ENCODE assay signal across 28 cellular contexts in genomic region chr13:98896083-98896867, GRCh38.
DNase-seq lines count a peak whose midpoint lies in the region; ATAC-seq, FAIRE-seq and TF ChIP-seq lines count a peak whose summit lies in the region.
"Had no signal": no experiment of that assay in that cellular context is flagged by ENCODE, and none has a peak within 500 bp of the region (broad histone marks: within the 10 kb centered on the region; RNA-seq: fewer than 3 reads in every experiment).

No MANE protein-coding gene starts in this region.

- peaks cover 71% of the 10 kb centered on the region for H3K36me3 ChIP-seq in left ventricle myocardium inferior
- no peaks in the 10 kb centered on the region for H3K36me3 ChIP-seq in astrocyte (ENCODE audit: insufficient read depth, low read length)
- H3K36me3 ChIP-seq: MG63 had no signal

- intact Hi-C loops in left ventricle myocardium inferior (cut with micrococcal nuclease) (no loop called here), Right ventricle myocardium inferior (cut with DNase I) (no loop called here), sciatic nerve (cut with DNase I) (no loop called here)

- no peak overlapping the region for H3K4me2 ChIP-seq in astrocyte (ENCODE audit: low read length)
- H3K4me2 ChIP-seq: A549; BLaER1 treated with 17β-estradiol and CSF1 and Interleukin-3, amounts not matched to agents 10 nM and 100 nM; GM23338 had no signal

- H3K9me3 ChIP-seq in left ventricle myocardium inferior (replicated peaks) (no peaks in the 10 kb centered on the region), astrocyte (ENCODE audit: insufficient read depth, low read depth, low read length) (no peaks in the 10 kb centered on the region)
- H3K9me3 ChIP-seq: A549; BLaER1 treated with 17β-estradiol and CSF1 and Interleukin-3, amounts not matched to agents 10 nM and 100 nM; HAP-1; MG63 had no signal

- H3K4me3 ChIP-seq in left ventricle myocardium inferior (no peak overlapping the region), astrocyte (ENCODE audit: insufficient read depth, low read depth, low read length) (no peak overlapping the region)
- H3K4me3 ChIP-seq: A549; BLaER1 treated with 17β-estradiol and CSF1 and Interleukin-3, amounts not matched to agents 10 nM and 100 nM; GM12878; GM23338; HAP-1; MG63 had no signal

- ATAC-seq in Right ventricle myocardium inferior (no peak), sciatic nerve (no peak), HG03139 (IDR thresholded peaks at IDR 0.05; ENCODE audit: unreplicated experiment) (no peak)
- ATAC-seq: A549; CD8-positive, alpha-beta T cell; GM12878; GM23338 had no signal

- FAIRE-seq in astrocyte (lab: Jason Lieb, UNC): peak; percentile 17
- FAIRE-seq: A549, GM12878 had no signal

- peaks cover 29% of the 10 kb centered on the region for H3K4me1 ChIP-seq in left ventricle myocardium inferior
- no peaks in the 10 kb centered on the region for H3K4me1 ChIP-seq in astrocyte (ENCODE audit: insufficient read depth, low read length)
- H3K4me1 ChIP-seq: A549, HAP-1 had no signal

- H3K27ac ChIP-seq in left ventricle myocardium inferior (replicated peaks) (peak overlapping the region; percentile 1), astrocyte (ENCODE audit: low read depth, low read length) (no peak overlapping the region)
- H3K27ac ChIP-seq: A549; BLaER1 treated with 17β-estradiol and CSF1 and Interleukin-3, amounts not matched to agents 10 nM and 100 nM had no signal

- H2AFZ ChIP-seq in astrocyte (ENCODE audit: low read depth, low read length): no peak overlapping the region
- H2AFZ ChIP-seq: GM23338 had no signal

- H3K27me3 ChIP-seq in left ventricle myocardium inferior (ENCODE audit: low read depth) (no peaks in the 10 kb centered on the region), astrocyte (ENCODE audit: insufficient read depth, low read length) (no peaks in the 10 kb centered on the region)
- H3K27me3 ChIP-seq: BLaER1 treated with 17β-estradiol and CSF1 and Interleukin-3, amounts not matched to agents 10 nM and 100 nM; MG63 had no signal

- H3K9me3 Mint-ChIP-seq in astrocyte (ENCODE audit: unreplicated experiment): no peaks in the 10 kb centered on the region
- no peaks in the 10 kb centered on the region for H3K9me3 Mint-ChIP-seq in type B pancreatic cell
- H3K9me3 Mint-ChIP-seq: CD8-positive, alpha-beta T cell; GM23338; HFFc6 had no signal

- H3K9ac ChIP-seq in astrocyte (ENCODE audit: low read length): no peak overlapping the region
- H3K9ac ChIP-seq: BLaER1 treated with 17β-estradiol and CSF1 and Interleukin-3, amounts not matched to agents 10 nM and 100 nM had no signal

- H3K36me3 Mint-ChIP-seq in astrocyte (ENCODE audit: low read depth, unreplicated experiment) (peaks cover 23% of the 10 kb centered on the region), type B pancreatic cell (peaks cover 13% of the 10 kb centered on the region)

- H3K27ac Mint-ChIP-seq in astrocyte (ENCODE audit: unreplicated experiment) (no peak overlapping the region), type B pancreatic cell (peak overlapping the region; percentile 66)
- H3K27ac Mint-ChIP-seq: GM23338, HFFc6 had no signal

- no peaks in the 10 kb centered on the region for H3K4me1 Mint-ChIP-seq in astrocyte (ENCODE audit: low read depth, unreplicated experiment)
- H3K4me1 Mint-ChIP-seq in type B pancreatic cell (ENCODE audit: unreplicated experiment): peaks cover 11% of the 10 kb centered on the region

- H3K27me3 Mint-ChIP-seq in astrocyte (ENCODE audit: low read depth, unreplicated experiment): no peaks in the 10 kb centered on the region
- H3K27me3 Mint-ChIP-seq in type B pancreatic cell: no peaks in the 10 kb centered on the region

- H3K4me3 Mint-ChIP-seq in astrocyte (ENCODE audit: unreplicated experiment) (no peak overlapping the region), type B pancreatic cell (no peak overlapping the region)
- H3K4me3 Mint-ChIP-seq: CD8-positive, alpha-beta T cell; GM23338; HFFc6 had no signal

- H3K79me2 ChIP-seq in astrocyte (ENCODE audit: insufficient read depth, low read length): no peaks in the 10 kb centered on the region

- TF ChIP-seq CTCF in left ventricle myocardium inferior (IDR thresholded peaks at IDR 0.05; ENCODE audit: borderline replicate concordance): no peak
- no peak for TF ChIP-seq CTCF in astrocyte (IDR thresholded peaks at IDR 0.05; ENCODE audit: insufficient read depth, low read depth, low read length)
- no peak for TF ChIP-seq CTCF in type B pancreatic cell (conservative IDR thresholded peaks at IDR 0.05)

- no peaks in the 10 kb centered on the region for H4K20me1 ChIP-seq in astrocyte (ENCODE audit: insufficient read depth, low read length)
- H4K20me1 ChIP-seq: BLaER1 treated with 17β-estradiol and CSF1 and Interleukin-3, amounts not matched to agents 10 nM and 100 nM had no signal

- no peak for DNase-seq in left ventricle myocardium inferior
- DNase-seq in Right ventricle myocardium inferior (ENCODE audit: missing footprints): no peak
- no peak for DNase-seq in astrocyte (ENCODE audit: low read depth)
- peak; percentile 68 for DNase-seq in islet precursor cell
- DNase-seq in type B pancreatic cell (ENCODE audit: extremely low spot score, unreplicated experiment): no peak
- no peak for DNase-seq in sciatic nerve (ENCODE audit: low spot score)
- DNase-seq in activated CD4-positive, CD25-positive, alpha-beta regulatory T cell (lab: John Stamatoyannopoulos, UW): no peak
- DNase-seq: AML-193; CD8-positive, alpha-beta T cell; DMS 273 treated with DMSO at 0.1 percent for 48 hours; DMS79; EL; GDM1; HFFc6; KG1; MG63; NCI-H1694; NCI-H2029 treated with DMSO at 0.1 percent for 48 hours; NCI-H446 treated with DMSO at 0.1 percent for 48 hours; NCI-H526; RPMI8226; SHP77 had no signal
